Comparison of ENCODE assay signal across 2 cellular contexts in the genomic region with DNA sequence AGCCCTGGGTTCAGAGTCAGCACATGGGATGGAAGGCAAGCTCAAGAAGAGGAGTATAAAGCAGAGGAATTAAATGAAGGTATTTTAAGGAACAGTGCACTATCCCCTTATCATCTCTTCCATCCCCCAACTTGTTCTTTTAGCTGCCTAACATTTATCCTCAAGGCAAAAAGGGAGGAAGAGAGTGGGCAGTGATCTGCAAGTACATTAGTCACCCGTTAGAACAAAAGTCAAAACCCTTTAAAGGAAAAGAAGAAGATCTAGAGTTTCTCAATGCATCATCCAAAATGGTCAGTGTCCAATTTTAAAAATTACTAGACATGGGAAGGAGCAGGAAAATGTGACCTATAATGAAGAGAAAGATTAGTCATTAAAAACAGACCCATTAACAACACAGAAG.
TF ChIP-seq lines count a peak whose summit lies in the region.

No MANE protein-coding gene starts in this region.

TF ChIP-seq in IMR-90, 13 proteins besides CTCF, POLR2A, EP300 and RAD21 (continued from another document):
- TF ChIP-seq MXI1 (IDR thresholded peaks at IDR 0.05; ENCODE audit: borderline replicate concordance, low read depth, low read length) (no peak), RFX5 (IDR thresholded peaks at IDR 0.05; ENCODE audit: low read depth, low read length) (no peak), RCOR1 (IDR thresholded peaks at IDR 0.05; ENCODE audit: insufficient replicate concordance, low read length) (no peak), MAFK (IDR thresholded peaks at IDR 0.05; ENCODE audit: low read depth, low read length) (no peak), NFE2L2 (IDR thresholded peaks at IDR 0.05; ENCODE audit: low read depth, low read length) (no peak), CEBPB (IDR thresholded peaks at IDR 0.05; ENCODE audit: low read depth, low read length) (no peak), MAZ (IDR thresholded peaks at IDR 0.05; ENCODE audit: borderline replicate concordance, low read depth, low read length) (no peak), CHD1 (IDR thresholded peaks at IDR 0.05; ENCODE audit: low read depth, low read length) (no peak), BHLHE40 (IDR thresholded peaks at IDR 0.05; ENCODE audit: low read depth, low read length) (no peak), FOS (IDR thresholded peaks at IDR 0.05; ENCODE audit: low read depth, low read length) (no peak)
- TF ChIP-seq, protein P1, sequence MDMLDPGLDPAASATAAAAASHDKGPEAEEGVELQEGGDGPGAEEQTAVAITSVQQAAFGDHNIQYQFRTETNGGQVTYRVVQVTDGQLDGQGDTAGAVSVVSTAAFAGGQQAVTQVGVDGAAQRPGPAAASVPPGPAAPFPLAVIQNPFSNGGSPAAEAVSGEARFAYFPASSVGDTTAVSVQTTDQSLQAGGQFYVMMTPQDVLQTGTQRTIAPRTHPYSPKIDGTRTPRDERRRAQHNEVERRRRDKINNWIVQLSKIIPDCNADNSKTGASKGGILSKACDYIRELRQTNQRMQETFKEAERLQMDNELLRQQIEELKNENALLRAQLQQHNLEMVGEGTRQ (IDR thresholded peaks at IDR 0.05; ENCODE audit: low read depth, low read length): no peak
- TF ChIP-seq, protein P2, sequence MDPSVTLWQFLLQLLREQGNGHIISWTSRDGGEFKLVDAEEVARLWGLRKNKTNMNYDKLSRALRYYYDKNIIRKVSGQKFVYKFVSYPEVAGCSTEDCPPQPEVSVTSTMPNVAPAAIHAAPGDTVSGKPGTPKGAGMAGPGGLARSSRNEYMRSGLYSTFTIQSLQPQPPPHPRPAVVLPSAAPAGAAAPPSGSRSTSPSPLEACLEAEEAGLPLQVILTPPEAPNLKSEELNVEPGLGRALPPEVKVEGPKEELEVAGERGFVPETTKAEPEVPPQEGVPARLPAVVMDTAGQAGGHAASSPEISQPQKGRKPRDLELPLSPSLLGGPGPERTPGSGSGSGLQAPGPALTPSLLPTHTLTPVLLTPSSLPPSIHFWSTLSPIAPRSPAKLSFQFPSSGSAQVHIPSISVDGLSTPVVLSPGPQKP (IDR thresholded peaks at IDR 0.05; ENCODE audit: borderline replicate concordance, low read depth, low read length): no peak

TF ChIP-seq in SK-N-SH, 30 proteins besides CTCF, POLR2A, EP300 and RAD21 (continued from another document):
- TF ChIP-seq SMC3 (IDR thresholded peaks at IDR 0.05; ENCODE audit: low read depth, low read length) (no peak), TCF12 (IDR thresholded peaks at IDR 0.05) (no peak), FOXM1 (IDR thresholded peaks at IDR 0.05; ENCODE audit: low read depth) (no peak), SIN3A (IDR thresholded peaks at IDR 0.05; ENCODE audit: borderline replicate concordance, low read depth, low read length) (no peak), CHD2 (IDR thresholded peaks at IDR 0.05; ENCODE audit: low read length, partially characterized antibody) (no peak), TAF1 (IDR thresholded peaks at IDR 0.05; ENCODE audit: borderline replicate concordance, low read depth, low read length) (no peak)
- TF ChIP-seq, protein P1 (IDR thresholded peaks at IDR 0.05; ENCODE audit: borderline replicate concordance, low read depth, low read length): no peak
- TF ChIP-seq, protein P3, sequence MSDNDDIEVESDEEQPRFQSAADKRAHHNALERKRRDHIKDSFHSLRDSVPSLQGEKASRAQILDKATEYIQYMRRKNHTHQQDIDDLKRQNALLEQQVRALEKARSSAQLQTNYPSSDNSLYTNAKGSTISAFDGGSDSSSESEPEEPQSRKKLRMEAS (IDR thresholded peaks at IDR 0.05; ENCODE audit: low read depth): no peak
- TF ChIP-seq, protein P4, sequence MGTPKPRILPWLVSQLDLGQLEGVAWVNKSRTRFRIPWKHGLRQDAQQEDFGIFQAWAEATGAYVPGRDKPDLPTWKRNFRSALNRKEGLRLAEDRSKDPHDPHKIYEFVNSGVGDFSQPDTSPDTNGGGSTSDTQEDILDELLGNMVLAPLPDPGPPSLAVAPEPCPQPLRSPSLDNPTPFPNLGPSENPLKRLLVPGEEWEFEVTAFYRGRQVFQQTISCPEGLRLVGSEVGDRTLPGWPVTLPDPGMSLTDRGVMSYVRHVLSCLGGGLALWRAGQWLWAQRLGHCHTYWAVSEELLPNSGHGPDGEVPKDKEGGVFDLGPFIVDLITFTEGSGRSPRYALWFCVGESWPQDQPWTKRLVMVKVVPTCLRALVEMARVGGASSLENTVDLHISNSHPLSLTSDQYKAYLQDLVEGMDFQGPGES (IDR thresholded peaks at IDR 0.05; ENCODE audit: low read depth, low read length): no peak
- TF ChIP-seq, protein P5, sequence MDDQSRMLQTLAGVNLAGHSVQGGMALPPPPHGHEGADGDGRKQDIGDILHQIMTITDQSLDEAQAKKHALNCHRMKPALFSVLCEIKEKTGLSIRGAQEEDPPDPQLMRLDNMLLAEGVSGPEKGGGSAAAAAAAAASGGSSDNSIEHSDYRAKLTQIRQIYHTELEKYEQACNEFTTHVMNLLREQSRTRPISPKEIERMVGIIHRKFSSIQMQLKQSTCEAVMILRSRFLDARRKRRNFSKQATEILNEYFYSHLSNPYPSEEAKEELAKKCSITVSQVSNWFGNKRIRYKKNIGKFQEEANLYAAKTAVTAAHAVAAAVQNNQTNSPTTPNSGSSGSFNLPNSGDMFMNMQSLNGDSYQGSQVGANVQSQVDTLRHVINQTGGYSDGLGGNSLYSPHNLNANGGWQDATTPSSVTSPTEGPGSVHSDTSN (IDR thresholded peaks at IDR 0.05): no peak
